Comparison of ENCODE assay signal across 15 cellular contexts in genomic region chr14:91308337-91308736, GRCh38.
DNase-seq lines count a peak whose midpoint lies in the region; ATAC-seq, FAIRE-seq and TF ChIP-seq lines count a peak whose summit lies in the region.
"Had no signal": no experiment of that assay in that cellular context is flagged by ENCODE, and none has a peak within 500 bp of the region (broad histone marks: within the 10 kb centered on the region; RNA-seq: fewer than 3 reads in every experiment).

No MANE protein-coding gene starts in this region.

- H3K36me3 Mint-ChIP-seq in activated T-cell treated with anti-CD3 and anti-CD28 coated beads, Interleukin-2, amount 50 U/mL, for 24 hours (ENCODE audit: low read depth) = peaks cover 96% of the 10 kb centered on the region
- peaks cover 70 to 83% of the 10 kb centered on the region in 2 donors for H3K36me3 Mint-ChIP-seq in CD4-positive, alpha-beta memory T cell
- H3K36me3 Mint-ChIP-seq in activated T-helper 2 cell treated with anti-CD3 and anti-CD28 coated beads, Interferon-gamma antibody, Interleukin-2, Interleukin-4, amounts not matched to agents 10 μg/mL and 5 μg/mL and 100 μg/mL, durations not matched to agents 14 hours and 24 hours and 36 hours (ENCODE audit: low read depth) = peaks cover 85% of the 10 kb centered on the region

- H3K4me3 ChIP-seq in CD4-positive, alpha-beta memory T cell (ENCODE audit: low read length in 2 of 2) = no peak overlapping the region
- no peak overlapping the region for H3K4me3 ChIP-seq in kidney (ENCODE audit: low read length in 2 of 2)
- H3K4me3 ChIP-seq: GM23338 had no signal

- H3K4me1 Mint-ChIP-seq in activated T-cell treated with anti-CD3 and anti-CD28 coated beads, Interleukin-2, amount 50 U/mL, for 24 hours (ENCODE audit: low read depth) = peaks cover 58% of the 10 kb centered on the region
- H3K4me1 Mint-ChIP-seq in CD4-positive, alpha-beta memory T cell = peaks cover 25 to 61% (median 39%) of the 10 kb centered on the region in 4 donors
- peaks cover 35% of the 10 kb centered on the region for H3K4me1 Mint-ChIP-seq in activated T-helper 2 cell treated with anti-CD3 and anti-CD28 coated beads, Interferon-gamma antibody, Interleukin-2, Interleukin-4, amounts not matched to agents 10 μg/mL and 5 μg/mL and 100 μg/mL, durations not matched to agents 14 hours and 24 hours and 36 hours (ENCODE audit: low read depth)

- peaks cover 38% of the 10 kb centered on the region for H3K4me1 ChIP-seq in CD4-positive, alpha-beta memory T cell (ENCODE audit: insufficient read depth, low read length)
- no peaks in the 10 kb centered on the region for H3K4me1 ChIP-seq in kidney (ENCODE audit: control insufficient read depth in 1 of 2, insufficient read depth in 1 of 2, low read depth in 1 of 2, low read length in 2 of 2)

- H3K27me3 Mint-ChIP-seq in activated T-cell treated with anti-CD3 and anti-CD28 coated beads, Interleukin-2, amount 50 U/mL, for 24 hours = no peaks in the 10 kb centered on the region
- no peaks in the 10 kb centered on the region for H3K27me3 Mint-ChIP-seq in CD4-positive, alpha-beta memory T cell
- no peaks in the 10 kb centered on the region for H3K27me3 Mint-ChIP-seq in activated T-helper 2 cell treated with anti-CD3 and anti-CD28 coated beads, Interferon-gamma antibody, Interleukin-2, Interleukin-4, amounts not matched to agents 10 μg/mL and 5 μg/mL and 100 μg/mL, durations not matched to agents 14 hours and 24 hours and 36 hours (ENCODE audit: low read depth)

- H3K36me3 ChIP-seq in CD4-positive, alpha-beta memory T cell (ENCODE audit: insufficient read depth, low read length) = peaks cover 77% of the 10 kb centered on the region
- H3K36me3 ChIP-seq in kidney (ENCODE audit: control insufficient read depth in 1 of 2, insufficient read depth in 2 of 2, low read length in 2 of 2) = peaks cover 13 to 27% of the 10 kb centered on the region in 2 donors

- no peak for TF ChIP-seq CTCF in kidney (IDR thresholded peaks at IDR 0.05; ENCODE audit: borderline replicate concordance, extremely low read depth, insufficient read depth)

- no peak overlapping the region for H3K27ac ChIP-seq in CD4-positive, alpha-beta memory T cell (ENCODE audit: low read depth, low read length)
- no peak overlapping the region for H3K27ac ChIP-seq in kidney (ENCODE audit: low read depth in 2 of 2, low read length in 2 of 2)
- H3K27ac ChIP-seq: RWPE1 had no signal

- no peaks in the 10 kb centered on the region for H3K9me3 ChIP-seq in CD4-positive, alpha-beta memory T cell (ENCODE audit: control insufficient read depth in 1 of 2, low read length in 2 of 2)
- no peaks in the 10 kb centered on the region for H3K9me3 ChIP-seq in kidney (ENCODE audit: control insufficient read depth in 1 of 2, low read length in 2 of 2)

- intact Hi-C loops in CD4-positive, alpha-beta memory T cell (cut with micrococcal nuclease) = no loop called here
- intact Hi-C loops in activated T-helper 2 cell treated with anti-CD3 and anti-CD28 coated beads, Interferon-gamma antibody, Interleukin-2, Interleukin-4, amounts not matched to agents 10 μg/mL and 5 μg/mL and 100 μg/mL, durations not matched to agents 14 hours and 24 hours and 36 hours (cut with micrococcal nuclease) = no loop called here
- intact Hi-C loops in kidney (cut with DNase I) = no loop called here

- no peak for FAIRE-seq in kidney (lab: Jason Lieb, UNC)

- H3K27me3 ChIP-seq in CD4-positive, alpha-beta memory T cell (ENCODE audit: insufficient read depth, low read length) = no peaks in the 10 kb centered on the region

- no peak for ATAC-seq in HG02981 (IDR thresholded peaks at IDR 0.05; ENCODE audit: unreplicated experiment)
- ATAC-seq: GM23338 had no signal

- CTCF ChIA-PET in CD4-positive, alpha-beta memory T cell (lab: Charles Lee; ENCODE audit: partially characterized antibody) = interaction anchor here (8.0 to 26.1 kb wide), 2 partner anchors 16 to 112 kb away, joined by 63 to 522 read pairs; partner anchors contain the start of gene CCDC88C

- H3K4me3 Mint-ChIP-seq in activated T-cell treated with anti-CD3 and anti-CD28 coated beads, Interleukin-2, amount 50 U/mL, for 24 hours = no peak overlapping the region
- H3K4me3 Mint-ChIP-seq in CD4-positive, alpha-beta memory T cell = peak overlapping the region in 1 of 8 donors; percentile 15
- no peak overlapping the region for H3K4me3 Mint-ChIP-seq in activated T-helper 2 cell treated with anti-CD3 and anti-CD28 coated beads, Interferon-gamma antibody, Interleukin-2, Interleukin-4, amounts not matched to agents 10 μg/mL and 5 μg/mL and 100 μg/mL, durations not matched to agents 14 hours and 24 hours and 36 hours (ENCODE audit: low read depth)
- H3K4me3 Mint-ChIP-seq: GM23338 had no signal

- peak overlapping the region; percentile 23 for H3K27ac Mint-ChIP-seq in activated T-cell treated with anti-CD3 and anti-CD28 coated beads, Interleukin-2, amount 50 U/mL, for 24 hours
- peak overlapping the region in 6 of 7 donors; percentile 10 to 91 (median 69) for H3K27ac Mint-ChIP-seq in CD4-positive, alpha-beta memory T cell
- H3K27ac Mint-ChIP-seq in activated T-helper 2 cell treated with anti-CD3 and anti-CD28 coated beads, Interferon-gamma antibody, Interleukin-2, Interleukin-4, amounts not matched to agents 10 μg/mL and 5 μg/mL and 100 μg/mL, durations not matched to agents 14 hours and 24 hours and 36 hours = peak overlapping the region; percentile 19
- H3K27ac Mint-ChIP-seq: GM23338 had no signal

- no peak for DNase-seq in activated T-cell treated with anti-CD3 and anti-CD28 coated beads, Interleukin-2, amount 50 U/mL, for 24 hours
- no peak for DNase-seq in activated T-cell treated with anti-CD3 and anti-CD28 coated beads for 4 hours
- DNase-seq in CD4-positive, alpha-beta memory T cell = no peak
- no peak for DNase-seq in activated T-helper 2 cell treated with anti-CD3 and anti-CD28 coated beads, Interferon-gamma antibody, Interleukin-2, Interleukin-4, amounts not matched to agents 10 μg/mL and 5 μg/mL and 100 μg/mL, durations not matched to agents 14 hours and 24 hours and 36 hours (ENCODE audit: low spot score)
- peak; percentile 22 for DNase-seq in kidney
- DNase-seq in NCI-H345 treated with DMSO at 0.1 percent for 48 hours (lab: John Stamatoyannopoulos, UW; ENCODE audit: unreplicated experiment) = no peak
- no peak for DNase-seq in dermis blood vessel endothelial cell
- DNase-seq: DMS 273 treated with DMSO at 0.1 percent for 48 hours, NCI-H1436 treated with DMSO at 0.1 percent for 48 hours, NCI-H2081, NCI-H2227 treated with DMSO at 0.1 percent for 48 hours, NCI-H526 treated with DMSO at 0.1 percent for 48 hours had no signal

- POLR2A ChIA-PET in CD4-positive, alpha-beta memory T cell (lab: Charles Lee; ENCODE audit: partially characterized antibody) = interaction anchor here (1.3 to 1.6 kb wide), 2 partner anchors 9 to 107 kb away, joined by 3 to 5 read pairs; no protein-coding TSS in a partner anchor

- no peaks in the 10 kb centered on the region for H3K9me3 Mint-ChIP-seq in activated T-cell treated with anti-CD3 and anti-CD28 coated beads, Interleukin-2, amount 50 U/mL, for 24 hours
- peaks cover 0 to 3% (median 0%) of the 10 kb centered on the region in 8 donors for H3K9me3 Mint-ChIP-seq in CD4-positive, alpha-beta memory T cell
- no peaks in the 10 kb centered on the region for H3K9me3 Mint-ChIP-seq in activated T-helper 2 cell treated with anti-CD3 and anti-CD28 coated beads, Interferon-gamma antibody, Interleukin-2, Interleukin-4, amounts not matched to agents 10 μg/mL and 5 μg/mL and 100 μg/mL, durations not matched to agents 14 hours and 24 hours and 36 hours

- H3K9ac ChIP-seq in kidney (ENCODE audit: low read length in 2 of 2) = no peak overlapping the region

Comparison
In these comparisons a context has a peak if more than half of its experiments do, and no peak if none do; other contexts are left out.
1. H3K27ac Mint-ChIP-seq: peak in every context shown above with its lines; median percentile 69 in CD4-positive, alpha-beta memory T cell; 23 in activated T-cell treated with anti-CD3 and anti-CD28 coated beads, Interleukin-2, amount 50 U/mL, for 24 hours; 19 in activated T-helper 2 cell treated with anti-CD3 and anti-CD28 coated beads, Interferon-gamma antibody, Interleukin-2, Interleukin-4, amounts not matched to agents 10 μg/mL and 5 μg/mL and 100 μg/mL, durations not matched to agents 14 hours and 24 hours and 36 hours.